ENCODE assay signal across 22 cellular contexts in genomic region chr11:16052750-16053149, GRCh38.
DNase-seq lines count a peak whose midpoint lies in the region; ATAC-seq and TF ChIP-seq lines count a peak whose summit lies in the region.
"Had no signal": no experiment of that assay in that cellular context is flagged by ENCODE, and none has a peak within 500 bp of the region (broad histone marks: within the 10 kb centered on the region; RNA-seq: fewer than 3 reads in every experiment).

No MANE protein-coding gene starts in this region.

- H3K36me3 Mint-ChIP-seq in Calu3 (ENCODE audit: insufficient read depth, unreplicated experiment): no peaks in the 10 kb centered on the region

- H3K27me3 Mint-ChIP-seq in Calu3 (ENCODE audit: unreplicated experiment): no peaks in the 10 kb centered on the region
- H3K27me3 Mint-ChIP-seq: CD4-positive, alpha-beta T cell had no signal

- intact Hi-C loops in Calu3 (cut with micrococcal nuclease; ENCODE audit: unreplicated experiment): no loop called here
- intact Hi-C loops in Right ventricle myocardium inferior (cut with DNase I): no loop called here

- ATAC-seq in HG02798 (IDR thresholded peaks at IDR 0.05; ENCODE audit: poor library complexity, unreplicated experiment) (peak; percentile 68), HG03460 (IDR thresholded peaks at IDR 0.05; ENCODE audit: unreplicated experiment) (no peak), Right ventricle myocardium inferior (no peak)
- ATAC-seq: A549, GM12878, GM23338, K562 had no signal

- no peak for DNase-seq in Calu3
- DNase-seq in MM.1S: peak; percentile 35
- DNase-seq in GM03348 (ENCODE audit: low spot score): no peak
- no peak for DNase-seq in Right ventricle myocardium inferior (ENCODE audit: missing footprints)
- DNase-seq: AML-193; Caco-2; CD4-positive, alpha-beta T cell; DMS153; DMS79; GDM1; HCEC 1CT; IMR-90 had no signal

- H4K20me1 ChIP-seq in MM.1S (ENCODE audit: insufficient read depth, low read length): no peaks in the 10 kb centered on the region

- H3K9me3 Mint-ChIP-seq in Calu3 (ENCODE audit: low read depth, unreplicated experiment): peaks cover 3% of the 10 kb centered on the region
- H3K9me3 Mint-ChIP-seq: CD4-positive, alpha-beta T cell; GM23338 had no signal

- H3K4me1 ChIP-seq in MM.1S (ENCODE audit: low read length) (no peaks in the 10 kb centered on the region), neutrophil (ENCODE audit: control insufficient read depth in 1 of 2, insufficient read depth in 1 of 2, low read depth in 1 of 2, low read length in 1 of 2) (peaks cover 36 to 43% of the 10 kb centered on the region in 2 experiments)
- H3K4me1 ChIP-seq: A549, Caco-2 had no signal

- H3K4me3 ChIP-seq in MM.1S (ENCODE audit: low read length): no peak overlapping the region
- H3K4me3 ChIP-seq in neutrophil (ENCODE audit: low read depth in 1 of 2, low read length in 1 of 2): no peak overlapping the region
- H3K4me3 ChIP-seq: A549, GM12878, GM23338, K562 had no signal

- BruUV-seq in Calu3 (replicated peaks; lab: Mats Ljungman, UMichigan): no TSS peak

- no peak for TF ChIP-seq CTCF in Calu3 (IDR thresholded peaks at IDR 0.05; ENCODE audit: unreplicated experiment)
- TF ChIP-seq CTCF in MM.1S (IDR thresholded peaks at IDR 0.05; ENCODE audit: low read length): no peak
- TF ChIP-seq CTCF in neutrophil (IDR thresholded peaks at IDR 0.05): no peak

- no peak overlapping the region for H3K4me3 Mint-ChIP-seq in Calu3 (ENCODE audit: low read depth, unreplicated experiment)
- H3K4me3 Mint-ChIP-seq: CD4-positive, alpha-beta T cell; GM23338 had no signal

- peak overlapping the region; percentile 39 for H3K27ac Mint-ChIP-seq in Calu3 (ENCODE audit: unreplicated experiment)
- H3K27ac Mint-ChIP-seq: CD4-positive, alpha-beta T cell; GM23338 had no signal

- no peaks in the 10 kb centered on the region for H3K9me2 ChIP-seq in MM.1S (replicated peaks; ENCODE audit: insufficient read depth, low read length)

- H3K36me3 ChIP-seq in MM.1S (replicated peaks; ENCODE audit: insufficient read depth, low read length) (no peaks in the 10 kb centered on the region), neutrophil (no peaks in the 10 kb centered on the region)

- no peaks in the 10 kb centered on the region for H3F3A ChIP-seq in MM.1S (ENCODE audit: insufficient read depth, low read length)

- no peak overlapping the region for H3K27ac ChIP-seq in MM.1S (ENCODE audit: low read length)
- H3K27ac ChIP-seq in neutrophil: peak overlapping the region; percentile 11
- H3K27ac ChIP-seq: 22Rv1, A549, C4-2B, HL-60 had no signal

- no peak overlapping the region for H2AFZ ChIP-seq in MM.1S (ENCODE audit: low read length)
- H2AFZ ChIP-seq: GM23338 had no signal

- H3K4me1 Mint-ChIP-seq in Calu3 (ENCODE audit: low read depth, unreplicated experiment): no peaks in the 10 kb centered on the region

- CTCF ChIA-PET in Calu3 (lab: Charles Lee): no interaction called here

- H3K79me2 ChIP-seq in MM.1S (ENCODE audit: low read length): no peaks in the 10 kb centered on the region

- H3K9ac ChIP-seq in MM.1S (ENCODE audit: low read length): no peak overlapping the region

- H3K4me2 ChIP-seq in MM.1S (ENCODE audit: low read depth, low read length): no peak overlapping the region
- H3K4me2 ChIP-seq: A549, GM23338 had no signal

- H3K9me3 ChIP-seq in MM.1S (replicated peaks; ENCODE audit: insufficient read depth, low read length) (no peaks in the 10 kb centered on the region), neutrophil (no peaks in the 10 kb centered on the region)
- H3K9me3 ChIP-seq: A549, Caco-2 had no signal

- H3K27me3 ChIP-seq in MM.1S (replicated peaks; ENCODE audit: insufficient read depth, low read length) (no peaks in the 10 kb centered on the region), neutrophil (no peaks in the 10 kb centered on the region)
